In genomic region chr20:652611-653109, GRCh38 we compare ENCODE assay signal across 1 cellular context.
TF ChIP-seq lines count a peak whose summit lies in the region.

No MANE protein-coding gene starts in this region.

TF ChIP-seq in K562, 482 proteins besides CTCF, POLR2A, EP300 and RAD21 (continued from another document and continues in another):
- TF ChIP-seq THAP7 (CRISPR knock-in tag; IDR thresholded peaks at IDR 0.05) = no peak
- no peak for TF ChIP-seq MXD1 (CRISPR knock-in tag; IDR thresholded peaks at IDR 0.05; ENCODE audit: borderline replicate concordance, poor library complexity, severe bottlenecking)
- no peak for TF ChIP-seq E2F8 (IDR thresholded peaks at IDR 0.05; ENCODE audit: low read depth, partially characterized antibody)
- no peak; the same call in 1 of the 2 replicates for TF ChIP-seq CREM (IDR thresholded peaks at IDR 0.05; ENCODE audit: low read depth)
- no peak for TF ChIP-seq CREBBP (IDR thresholded peaks at IDR 0.05; ENCODE audit: low read depth, low read length)
- no peak for TF ChIP-seq EHMT2 (IDR thresholded peaks at IDR 0.05)
- TF ChIP-seq ZNF282 (CRISPR knock-in tag; IDR thresholded peaks at IDR 0.05) = no peak
- TF ChIP-seq SNRNP70 (optimal IDR thresholded peaks at IDR 0.05; ENCODE audit: low read depth, low read length) = no peak
- TF ChIP-seq MTA2 (IDR thresholded peaks at IDR 0.05; ENCODE audit: low read depth) = no peak
- TF ChIP-seq SIX5 (IDR thresholded peaks at IDR 0.05; ENCODE audit: borderline replicate concordance in 1 of 2, insufficient read depth in 1 of 2, low read depth in 1 of 2, low read length in 2 of 2) = no peak
- peak; percentile 33; the same call in 1 of the 2 replicates for TF ChIP-seq ZBTB40 (IDR thresholded peaks at IDR 0.05)
- TF ChIP-seq ZBTB40 (CRISPR knock-in tag; IDR thresholded peaks at IDR 0.05) = no peak
- TF ChIP-seq ZBTB9 (CRISPR knock-in tag; IDR thresholded peaks at IDR 0.05) = no peak
- TF ChIP-seq NR2C2 (CRISPR knock-in tag; IDR thresholded peaks at IDR 0.05) = no peak
- peak; percentile 54 for TF ChIP-seq NR2C2 (tag; IDR thresholded peaks at IDR 0.05)
- TF ChIP-seq PHTF2 (CRISPR knock-in tag; IDR thresholded peaks at IDR 0.05) = no peak
- TF ChIP-seq POLR2G (IDR thresholded peaks at IDR 0.05; ENCODE audit: low read depth, low read length) = no peak
- no peak for TF ChIP-seq SIRT6 (IDR thresholded peaks at IDR 0.05; ENCODE audit: low read depth, low read length)
- TF ChIP-seq CBFA2T2 (conservative IDR thresholded peaks at IDR 0.05) = no peak
- no peak for TF ChIP-seq AFF1 (IDR thresholded peaks at IDR 0.05; ENCODE audit: low read depth in 1 of 2, partially characterized antibody in 2 of 2)
- TF ChIP-seq BRD9 (IDR thresholded peaks at IDR 0.05; ENCODE audit: low read depth, partially characterized antibody) = peak; percentile 88
- no peak for TF ChIP-seq PYGO2 (tag; IDR thresholded peaks at IDR 0.05)
- peak; percentile 59; the same call in 1 of the 2 replicates for TF ChIP-seq ADNP (tag; IDR thresholded peaks at IDR 0.05)
- no peak for TF ChIP-seq ZNF507 (tag; conservative IDR thresholded peaks at IDR 0.05)
- no peak for TF ChIP-seq PRDM10 (IDR thresholded peaks at IDR 0.05; ENCODE audit: partially characterized antibody)
- TF ChIP-seq HNRNPLL (IDR thresholded peaks at IDR 0.05; ENCODE audit: low read depth, low read length, poor library complexity, severe bottlenecking) = no peak
- no peak for TF ChIP-seq TAF15 (IDR thresholded peaks at IDR 0.05; ENCODE audit: low read depth, low read length)
- peak; percentile 25 for TF ChIP-seq L3MBTL2 (IDR thresholded peaks at IDR 0.05)
- TF ChIP-seq ZNF24 (IDR thresholded peaks at IDR 0.05) = no peak
- TF ChIP-seq PRMT5 (CRISPR knock-in tag; IDR thresholded peaks at IDR 0.05) = no peak
- no peak for TF ChIP-seq HINFP (tag; conservative IDR thresholded peaks at IDR 0.05; ENCODE audit: low read depth)
- no peak for TF ChIP-seq ZNF436 (CRISPR knock-in tag; IDR thresholded peaks at IDR 0.05)
- no peak for TF ChIP-seq NCOR1 (IDR thresholded peaks at IDR 0.05)
- TF ChIP-seq ILK (tag; IDR thresholded peaks at IDR 0.05; ENCODE audit: borderline replicate concordance, low read depth) = no peak
- TF ChIP-seq SMARCB1 (IDR thresholded peaks at IDR 0.05; ENCODE audit: insufficient read length, low read depth) = no peak
- no peak for TF ChIP-seq SMAD3 (CRISPR knock-in tag; conservative IDR thresholded peaks at IDR 0.05)
- TF ChIP-seq SMC3 (conservative IDR thresholded peaks at IDR 0.05; ENCODE audit: insufficient read depth, low read depth, low read length) = no peak
- TF ChIP-seq POU5F1 (IDR thresholded peaks at IDR 0.05; ENCODE audit: borderline replicate concordance, low read depth, low read length, partially characterized antibody) = no peak
